Comparison of ENCODE assay signal across 27 cellular contexts in the genomic region with DNA sequence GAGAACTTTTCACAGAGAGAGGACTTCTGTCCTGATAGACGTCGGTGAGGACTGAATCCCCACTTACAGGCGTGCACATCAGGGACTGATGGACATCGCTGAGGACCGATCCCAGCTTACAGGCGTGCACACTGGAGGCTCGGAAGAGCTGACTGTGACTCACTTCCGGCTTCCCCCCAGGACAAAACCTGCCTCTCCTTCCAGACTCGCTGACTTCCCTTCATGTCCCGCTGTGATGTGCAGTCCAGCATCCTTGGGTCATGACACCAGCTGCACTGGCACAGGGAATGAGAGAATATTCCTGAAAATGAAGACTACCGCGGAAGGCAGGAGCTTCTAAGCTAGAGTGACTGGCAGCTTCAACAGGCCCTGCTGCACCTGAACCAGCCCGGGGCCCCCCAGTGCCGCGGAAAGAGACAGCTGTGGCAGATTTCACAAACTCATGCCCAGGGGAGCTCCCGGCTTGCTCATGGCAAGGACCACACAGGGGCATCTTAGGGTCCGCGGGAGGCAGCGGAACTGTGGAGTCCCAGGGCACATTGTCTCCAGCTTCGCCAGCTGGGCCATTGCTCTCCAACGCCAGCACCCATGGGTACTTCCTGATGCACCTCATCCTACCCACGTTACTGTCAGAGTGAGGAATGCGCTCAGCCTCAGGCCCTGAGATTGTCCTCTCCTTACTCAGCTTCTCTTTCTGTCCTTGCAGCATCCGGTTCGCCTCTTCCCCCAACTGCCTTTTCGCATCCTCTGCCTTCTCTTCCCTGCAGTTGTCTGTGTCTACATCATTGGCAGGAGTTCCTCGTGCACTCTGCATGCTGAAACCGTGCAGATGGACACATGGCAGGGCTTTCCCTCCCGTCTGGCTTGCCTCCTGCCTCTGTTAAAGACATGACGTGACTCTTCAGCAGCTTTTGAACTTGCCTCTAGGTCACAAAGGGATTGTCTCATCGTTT. TPM values are rescaled to one million over a fixed set of nuclear protein-coding genes. Genes with fewer than 3 reads are reported as not detected.
DNase-seq lines count a peak whose midpoint lies in the region; ATAC-seq and TF ChIP-seq lines count a peak whose summit lies in the region.
"Had no signal": no experiment of that assay in that cellular context is flagged by ENCODE, and none has a peak within 500 bp of the region (broad histone marks: within the 10 kb centered on the region; RNA-seq: fewer than 3 reads in every experiment).

No MANE protein-coding gene starts in this region.

- H3K27me3 ChIP-seq in BLaER1 treated with 17β-estradiol and CSF1 and Interleukin-3, amounts not matched to agents 10 nM and 100 nM: no peaks in the 10 kb centered on the region
- H3K27me3 ChIP-seq in IMR-90 (ENCODE audit: control insufficient read depth, insufficient read depth, low read length) (peaks cover 15% of the 10 kb centered on the region), neural progenitor cell (peaks cover 12% of the 10 kb centered on the region)
- H3K27me3 ChIP-seq: ascending aorta, BE2C, upper lobe of right lung had no signal

- no peak overlapping the region for H2AK5ac ChIP-seq in IMR-90 (ENCODE audit: low read depth, low read length)

- no peaks in the 10 kb centered on the region for H3F3A ChIP-seq in neural progenitor cell (ENCODE audit: low read depth)

- H3K14ac ChIP-seq in IMR-90 (replicated peaks; ENCODE audit: low read depth, low read length): no peak overlapping the region

- no peak for TF ChIP-seq POLR2A in IMR-90 (IDR thresholded peaks at IDR 0.05; ENCODE audit: low read depth, low read length)

- no peak overlapping the region for H4K8ac ChIP-seq in IMR-90 (ENCODE audit: low read depth in 2 of 2, low read length in 2 of 2)

- peaks cover 13% of the 10 kb centered on the region for H3K27me3 Mint-ChIP-seq in neural progenitor cell (ENCODE audit: insufficient read depth, low read depth)
- peaks cover 18 to 19% of the 10 kb centered on the region in 2 donors for H3K27me3 Mint-ChIP-seq in natural killer cell treated with Interleukin-12 subunit alpha and Interleukin-12 subunit beta and Interleukin-15 and Interleukin-18, amount 100 ng/mL, for 72 hours
- peaks cover 27 to 41% of the 10 kb centered on the region in 2 donors for H3K27me3 Mint-ChIP-seq in stimulated activated naive B cell treated with anti-CD40 and anti-IgM and Interleukin-4, amounts not matched to agents 10 μg/mL and 1 μg/mL and 100 μg/mL, for 72 hours

- peaks cover 0 to 8% (median 6%) of the 10 kb centered on the region in 10 experiments; a peak in 9 of 20 replicates for H3K4me1 ChIP-seq in BLaER1 treated with 17β-estradiol and CSF1 and Interleukin-3, amounts not matched to agents 10 nM and 100 nM
- no peaks in the 10 kb centered on the region for H3K4me1 ChIP-seq in IMR-90 (ENCODE audit: control insufficient read depth, insufficient read depth, low read length)
- no peaks in the 10 kb centered on the region for H3K4me1 ChIP-seq in neural progenitor cell
- H3K4me1 ChIP-seq: ascending aorta, BE2C, Caco-2, psoas muscle, upper lobe of right lung had no signal

- H3K4me2 ChIP-seq in BLaER1 treated with 17β-estradiol and CSF1 and Interleukin-3, amounts not matched to agents 10 nM and 100 nM: peak overlapping the region in 6 of 11 experiments; percentile 9 to 41 (median 18); a peak in 6 of 22 replicates
- no peak overlapping the region for H3K4me2 ChIP-seq in IMR-90 (ENCODE audit: low read depth, low read length)
- H3K4me2 ChIP-seq in neural progenitor cell: no peak overlapping the region

- H3K4me1 Mint-ChIP-seq in neural progenitor cell: no peaks in the 10 kb centered on the region
- peaks cover 0 to 2% of the 10 kb centered on the region in 2 donors for H3K4me1 Mint-ChIP-seq in natural killer cell treated with Interleukin-12 subunit alpha and Interleukin-12 subunit beta and Interleukin-15 and Interleukin-18, amount 100 ng/mL, for 72 hours (ENCODE audit: low read depth in 2 of 2)
- no peaks in the 10 kb centered on the region for H3K4me1 Mint-ChIP-seq in stimulated activated naive B cell treated with anti-CD40 and anti-IgM and Interleukin-4, amounts not matched to agents 10 μg/mL and 1 μg/mL and 100 μg/mL, for 72 hours
- H3K4me1 Mint-ChIP-seq: activated B cell treated with CpG ODN at 0.5 μM for 24 hours; endodermal cell; IgD-negative memory B cell; naive thymus-derived CD8-positive, alpha-beta T cell had no signal

- H3K9me1 ChIP-seq in IMR-90 (ENCODE audit: insufficient read depth, low read length): no peaks in the 10 kb centered on the region

- no peak overlapping the region for H3K56ac ChIP-seq in IMR-90 (ENCODE audit: extremely low read depth, insufficient read depth, low read length)

- DNase-seq in IMR-90 (no peak), cerebellar cortex (ENCODE audit: low spot score) (peak; percentile 33), neural progenitor cell (ENCODE audit: low spot score) (no peak)
- DNase-seq in natural killer cell treated with Interleukin-12 subunit alpha and Interleukin-12 subunit beta and Interleukin-15 and Interleukin-18, amount 100 ng/mL, for 72 hours (ENCODE audit: low spot score): no peak
- no peak for DNase-seq in stimulated activated naive CD8-positive, alpha-beta T cell treated with anti-CD3 and anti-CD28 coated beads, Interleukin-15, Interleukin-2, amounts not matched to agents 100 U/mL and 50 U/mL, for 24 hours
- DNase-seq in stimulated activated naive B cell treated with anti-CD40 and anti-IgM and Interleukin-4, amounts not matched to agents 10 μg/mL and 1 μg/mL and 100 μg/mL, for 72 hours: no peak
- no peak for DNase-seq in stimulated activated CD4-positive, alpha-beta T cell treated with anti-CD3 and anti-CD28 coated beads, Interleukin-2, amount 100 ng/mL, for 48 hours
- DNase-seq: activated B cell treated with CpG ODN at 0.5 μM for 24 hours; activated CD4-positive, alpha-beta memory T cell treated with anti-CD3 and anti-CD28 coated beads for 36 hours; activated T-cell treated with anti-CD3 and anti-CD28 coated beads, Interleukin-2, amount 50 U/mL, for 4 hours; BE2C; endodermal cell; HFFc6; left cardiac atrium; mesendoderm; naive thymus-derived CD8-positive, alpha-beta T cell; NCI-H187 treated with DMSO at 0.1 percent for 48 hours; psoas muscle; stimulated activated CD4-positive, alpha-beta T cell treated with anti-CD3 and anti-CD28 coated beads, Interleukin-4, amount 100 ng/mL, for 24 hours; T-helper 9 cell; upper lobe of right lung had no signal

- H3K18ac ChIP-seq in IMR-90 (ENCODE audit: low read depth, low read length): no peak overlapping the region

- TF ChIP-seq CTCF in IMR-90 (conservative IDR thresholded peaks at IDR 0.05; ENCODE audit: low read depth, low read length) (no peak), neural progenitor cell (IDR thresholded peaks at IDR 0.05) (no peak)

- BruUV-seq in IMR-90 (replicated peaks; lab: Mats Ljungman, UMichigan): no TSS peak

- H3K36me3 Mint-ChIP-seq in neural progenitor cell: no peaks in the 10 kb centered on the region
- H3K36me3 Mint-ChIP-seq in natural killer cell treated with Interleukin-12 subunit alpha and Interleukin-12 subunit beta and Interleukin-15 and Interleukin-18, amount 100 ng/mL, for 72 hours: no peaks in the 10 kb centered on the region
- no peaks in the 10 kb centered on the region for H3K36me3 Mint-ChIP-seq in stimulated activated naive B cell treated with anti-CD40 and anti-IgM and Interleukin-4, amounts not matched to agents 10 μg/mL and 1 μg/mL and 100 μg/mL, for 72 hours
- H3K36me3 Mint-ChIP-seq: activated CD4-positive, alpha-beta memory T cell treated with anti-CD3 and anti-CD28 coated beads for 36 hours; activated naive CD4-positive, alpha-beta T cell treated with anti-CD3 and anti-CD28 coated beads, Interleukin-2, amount 50 U/mL, for 72 hours; IgD-negative memory B cell had no signal

- no peak overlapping the region for H4K91ac ChIP-seq in IMR-90 (ENCODE audit: insufficient read depth, low read depth, low read length)

- no peak overlapping the region for H2BK120ac ChIP-seq in IMR-90 (ENCODE audit: low read depth, low read length)

- no peak for ATAC-seq in IMR-90 (ENCODE audit: low read depth)
- no peak for ATAC-seq in natural killer cell treated with Interleukin-12 subunit alpha and Interleukin-12 subunit beta and Interleukin-15 and Interleukin-18, amount 100 ng/mL, for 72 hours
- no peak for ATAC-seq in stimulated activated naive CD8-positive, alpha-beta T cell treated with anti-CD3 and anti-CD28 coated beads, Interleukin-15, Interleukin-2, amounts not matched to agents 100 U/mL and 50 U/mL, for 24 hours
- no peak for ATAC-seq in stimulated activated naive B cell treated with anti-CD40 and anti-IgM and Interleukin-4, amounts not matched to agents 10 μg/mL and 1 μg/mL and 100 μg/mL, for 72 hours (replicated peaks)
- ATAC-seq: activated naive CD4-positive, alpha-beta T cell treated with anti-CD3 and anti-CD28 coated beads, Interleukin-2, amount 50 U/mL, for 72 hours; activated T-cell treated with anti-CD3 and anti-CD28 coated beads, Interleukin-2, amount 50 U/mL, for 4 hours; left cardiac atrium; naive thymus-derived CD8-positive, alpha-beta T cell; psoas muscle; upper lobe of right lung had no signal

- intact Hi-C loops in IMR-90 (cut with micrococcal nuclease): no loop called here

- peaks cover 0 to 8% (median 3%) of the 10 kb centered on the region in 11 experiments; a peak in 3 of 22 replicates for H3K9me3 ChIP-seq in BLaER1 treated with 17β-estradiol and CSF1 and Interleukin-3, amounts not matched to agents 10 nM and 100 nM (replicated peaks in 1 of 11)
- 0 out of 2 replicates have a peak, but pooled peaks cover 1% of the 10 kb centered on the region for H3K9me3 ChIP-seq in IMR-90 (ENCODE audit: control insufficient read depth, insufficient read depth, low read length)
- no peaks in the 10 kb centered on the region for H3K9me3 ChIP-seq in neural progenitor cell (ENCODE audit: low read depth)
- H3K9me3 ChIP-seq: ascending aorta, BE2C, psoas muscle, upper lobe of right lung had no signal

- in situ Hi-C loops in IMR-90 (cut with MboI; ENCODE audit: low sequenced_read_pairs): no loop called here

- no peaks in the 10 kb centered on the region for H3K79me2 ChIP-seq in neural progenitor cell (ENCODE audit: low read depth)

- H3K4me3 ChIP-seq in BLaER1 treated with 17β-estradiol and CSF1 and Interleukin-3, amounts not matched to agents 10 nM and 100 nM: no peak overlapping the region
- H3K4me3 ChIP-seq in IMR-90 (ENCODE audit: insufficient read depth, low read depth, low read length) (no peak overlapping the region), neural progenitor cell (no peak overlapping the region)
- H3K4me3 ChIP-seq: ascending aorta, psoas muscle, skin epidermis, upper lobe of right lung had no signal

- no peak overlapping the region for H2AK9ac ChIP-seq in IMR-90 (replicated peaks; ENCODE audit: low read depth, low read length, poor library complexity)

- H2BK20ac ChIP-seq in IMR-90 (ENCODE audit: low read depth, low read length): no peak overlapping the region

- H3K23ac ChIP-seq in IMR-90 (ENCODE audit: low read depth, low read length): no peak overlapping the region

- no peaks in the 10 kb centered on the region for H3K36me3 ChIP-seq in BLaER1 treated with 17β-estradiol and CSF1 and Interleukin-3, amounts not matched to agents 10 nM and 100 nM
- H3K36me3 ChIP-seq in IMR-90 (ENCODE audit: control insufficient read depth, insufficient read depth, low read length): no peaks in the 10 kb centered on the region
- H3K36me3 ChIP-seq in neural progenitor cell: no peaks in the 10 kb centered on the region
- H3K36me3 ChIP-seq: ascending aorta, BE2C, upper lobe of right lung had no signal

- H3K4ac ChIP-seq in IMR-90 (ENCODE audit: low read depth, low read length): no peak overlapping the region

- H4K5ac ChIP-seq in IMR-90 (ENCODE audit: low read depth, low read length): no peak overlapping the region

- no peak for TF ChIP-seq RAD21 in IMR-90 (IDR thresholded peaks at IDR 0.05; ENCODE audit: low read length)

- no peak overlapping the region for H2BK5ac ChIP-seq in IMR-90 (ENCODE audit: low read depth, low read length, poor library complexity, severe bottlenecking)

- CTCF ChIA-PET in IMR-90 (lab: Yijun Ruan, JAX): no interaction called here

- no peaks in the 10 kb centered on the region for H4K20me1 ChIP-seq in BLaER1 treated with 17β-estradiol and CSF1 and Interleukin-3, amounts not matched to agents 10 nM and 100 nM
- H4K20me1 ChIP-seq in IMR-90 (ENCODE audit: insufficient read depth, low read length): no peaks in the 10 kb centered on the region
- no peaks in the 10 kb centered on the region for H4K20me1 ChIP-seq in neural progenitor cell (ENCODE audit: low read depth)

- no peaks in the 10 kb centered on the region for H3K79me1 ChIP-seq in IMR-90 (ENCODE audit: low read depth in 1 of 2, low read length in 2 of 2)

- POLR2A ChIA-PET in IMR-90 (lab: Charles Lee; ENCODE audit: unreplicated experiment): no interaction called here

- H2AFZ ChIP-seq in IMR-90 (replicated peaks; ENCODE audit: low read length, poor library complexity) (peak overlapping the region; percentile 63), neural progenitor cell (replicated peaks) (no peak overlapping the region)

- 80% methylated on average over 20 of the region's 31 CpGs; no CpG with 5 or more reads in 1 of the 2 experiments for WGBS in IMR-90 (ENCODE audit: extremely low coverage in 2 of 2, insufficient read length in 1 of 2), 2 experiments

- no peak overlapping the region for H3K4me3 Mint-ChIP-seq in neural progenitor cell
- H3K4me3 Mint-ChIP-seq in natural killer cell treated with Interleukin-12 subunit alpha and Interleukin-12 subunit beta and Interleukin-15 and Interleukin-18, amount 100 ng/mL, for 72 hours: no peak overlapping the region
- H3K4me3 Mint-ChIP-seq in stimulated activated naive B cell treated with anti-CD40 and anti-IgM and Interleukin-4, amounts not matched to agents 10 μg/mL and 1 μg/mL and 100 μg/mL, for 72 hours: no peak overlapping the region
- H3K4me3 Mint-ChIP-seq: activated B cell treated with CpG ODN at 0.5 μM for 24 hours; activated CD4-positive, alpha-beta memory T cell treated with anti-CD3 and anti-CD28 coated beads for 36 hours; activated T-cell treated with anti-CD3 and anti-CD28 coated beads, Interleukin-2, amount 50 U/mL, for 4 hours; endodermal cell; HFFc6; IgD-negative memory B cell; naive thymus-derived CD8-positive, alpha-beta T cell had no signal

- H3K27ac Mint-ChIP-seq in neural progenitor cell: peak overlapping the region; percentile 66
- H3K27ac Mint-ChIP-seq in natural killer cell treated with Interleukin-12 subunit alpha and Interleukin-12 subunit beta and Interleukin-15 and Interleukin-18, amount 100 ng/mL, for 72 hours: no peak overlapping the region
- no peak overlapping the region for H3K27ac Mint-ChIP-seq in stimulated activated naive B cell treated with anti-CD40 and anti-IgM and Interleukin-4, amounts not matched to agents 10 μg/mL and 1 μg/mL and 100 μg/mL, for 72 hours
- H3K27ac Mint-ChIP-seq: activated B cell treated with CpG ODN at 0.5 μM for 24 hours; activated CD4-positive, alpha-beta memory T cell treated with anti-CD3 and anti-CD28 coated beads for 36 hours; activated naive CD4-positive, alpha-beta T cell treated with anti-CD3 and anti-CD28 coated beads, Interleukin-2, amount 50 U/mL, for 72 hours; endodermal cell; HFFc6 had no signal

- H3K27ac ChIP-seq in BLaER1 treated with 17β-estradiol and CSF1 and Interleukin-3, amounts not matched to agents 10 nM and 100 nM: no peak overlapping the region
- no peak overlapping the region for H3K27ac ChIP-seq in IMR-90 (ENCODE audit: insufficient read depth, low read length)
- H3K27ac ChIP-seq in neural progenitor cell: no peak overlapping the region
- H3K27ac ChIP-seq: ascending aorta, psoas muscle, skin epidermis, upper lobe of right lung had no signal

- H3K9me3 Mint-ChIP-seq in neural progenitor cell: peaks cover 9% of the 10 kb centered on the region
- H3K9me3 Mint-ChIP-seq in natural killer cell treated with Interleukin-12 subunit alpha and Interleukin-12 subunit beta and Interleukin-15 and Interleukin-18, amount 100 ng/mL, for 72 hours: no peaks in the 10 kb centered on the region
- peaks cover 0 to 6% of the 10 kb centered on the region in 2 donors for H3K9me3 Mint-ChIP-seq in stimulated activated naive B cell treated with anti-CD40 and anti-IgM and Interleukin-4, amounts not matched to agents 10 μg/mL and 1 μg/mL and 100 μg/mL, for 72 hours
- H3K9me3 Mint-ChIP-seq: activated B cell treated with CpG ODN at 0.5 μM for 24 hours; activated CD4-positive, alpha-beta memory T cell treated with anti-CD3 and anti-CD28 coated beads for 36 hours; activated naive CD4-positive, alpha-beta T cell treated with anti-CD3 and anti-CD28 coated beads, Interleukin-2, amount 50 U/mL, for 72 hours; activated T-cell treated with anti-CD3 and anti-CD28 coated beads, Interleukin-2, amount 50 U/mL, for 4 hours; IgD-negative memory B cell had no signal

- no peak overlapping the region for H2BK15ac ChIP-seq in IMR-90 (ENCODE audit: low read depth, low read length)

- dilution Hi-C loops in IMR-90 (cut with HindIII; ENCODE audit: low sequenced_read_pairs, unreplicated experiment): no loop called here

- H3K9ac ChIP-seq in BLaER1 treated with 17β-estradiol and CSF1 and Interleukin-3, amounts not matched to agents 10 nM and 100 nM: no peak overlapping the region
- H3K9ac ChIP-seq in IMR-90 (ENCODE audit: low read depth, low read length) (no peak overlapping the region), neural progenitor cell (no peak overlapping the region)

RNA-seq across cellular contexts. Expression of a gene that starts 29.5 kb away (rescaled TPM):
- total RNA-seq in IMR-90 (2012; rRNA removed) (6.1 and 6.4 TPM in 2 replicates), neural progenitor cell (ENCODE audit: low replicate concordance) (13.2 and 32.9 TPM in 2 replicates)
- polyA plus RNA-seq in IMR-90 (2012; rRNA removed): 12.8 and 17.2 TPM in 2 replicates
- 19.9 and 27.7 TPM in 2 replicates for polyA plus RNA-seq in IMR-90 (2012; cell fraction: cytosol; rRNA removed)
- 29.2 and 41.2 TPM in 2 replicates for polyA plus RNA-seq in IMR-90 (2012; cell fraction: nucleus; rRNA removed; ENCODE audit: low replicate concordance)
- total RNA-seq in natural killer cell treated with Interleukin-12 subunit alpha and Interleukin-12 subunit beta and Interleukin-15 and Interleukin-18, amount 100 ng/mL, for 72 hours: 10 to 100 TPM; 11.5 to 23.9 TPM

RNA-seq across cellular contexts. Expression of a gene that starts 31.5 kb away (rescaled TPM):
- not detected in 2 replicates for total RNA-seq in IMR-90 (2012; rRNA removed)
- polyA plus RNA-seq in IMR-90 (2012; rRNA removed): not detected in 2 replicates
- polyA plus RNA-seq in IMR-90 (2012; cell fraction: cytosol; rRNA removed): not detected in 2 replicates
- not detected in 2 replicates for polyA plus RNA-seq in IMR-90 (2012; cell fraction: nucleus; rRNA removed; ENCODE audit: low replicate concordance)
- total RNA-seq in neural progenitor cell (ENCODE audit: low replicate concordance): not detected in 2 replicates
- total RNA-seq in natural killer cell treated with Interleukin-12 subunit alpha and Interleukin-12 subunit beta and Interleukin-15 and Interleukin-18, amount 100 ng/mL, for 72 hours: under 1 TPM; 0.25 to 0.69 TPM
- total RNA-seq: activated B cell treated with CpG ODN at 0.5 μM for 24 hours; activated CD4-positive, alpha-beta memory T cell treated with anti-CD3 and anti-CD28 coated beads for 36 hours; activated naive CD4-positive, alpha-beta T cell treated with anti-CD3 and anti-CD28 coated beads, Interleukin-2, amount 50 U/mL, for 72 hours; Caco-2; HFFc6; naive thymus-derived CD8-positive, alpha-beta T cell had no signal
- polyA plus RNA-seq: IgD-negative memory B cell; naive thymus-derived CD8-positive, alpha-beta T cell had no signal

RNA-seq across cellular contexts. Expression of a gene that starts 41.4 kb away (rescaled TPM):
- 6.9 and 7.9 TPM in 2 replicates for total RNA-seq in IMR-90 (2012; rRNA removed)
- polyA plus RNA-seq in IMR-90 (2012; rRNA removed): 28.3 and 32.9 TPM in 2 replicates
- 24.5 and 25.4 TPM in 2 replicates for polyA plus RNA-seq in IMR-90 (2012; cell fraction: cytosol; rRNA removed)
- polyA plus RNA-seq in IMR-90 (2012; cell fraction: nucleus; rRNA removed; ENCODE audit: low replicate concordance): 49.7 and 75.3 TPM in 2 replicates
- total RNA-seq in neural progenitor cell (ENCODE audit: low replicate concordance): 31.7 and 66.5 TPM in 2 replicates
- 10 to 100 TPM; 34.8 to 43.3 TPM for total RNA-seq in natural killer cell treated with Interleukin-12 subunit alpha and Interleukin-12 subunit beta and Interleukin-15 and Interleukin-18, amount 100 ng/mL, for 72 hours

RNA-seq across cellular contexts. Expression of a gene that starts 41.5 kb away (rescaled TPM):
- total RNA-seq in IMR-90 (2012; rRNA removed) (3,220 TPM in 2 replicates), neural progenitor cell (ENCODE audit: low replicate concordance) (3,449 and 3,613 TPM in 2 replicates)
- polyA plus RNA-seq in IMR-90 (2012; rRNA removed): 4,034 and 4,096 TPM in 2 replicates
- polyA plus RNA-seq in IMR-90 (2012; cell fraction: cytosol; rRNA removed): 2,804 and 4,707 TPM in 2 replicates
- polyA plus RNA-seq in IMR-90 (2012; cell fraction: nucleus; rRNA removed; ENCODE audit: low replicate concordance): 1,074 and 2,046 TPM in 2 replicates
- total RNA-seq in natural killer cell treated with Interleukin-12 subunit alpha and Interleukin-12 subunit beta and Interleukin-15 and Interleukin-18, amount 100 ng/mL, for 72 hours: 1,000 to 10,000 TPM; 1,580 to 1,944 TPM

RNA-seq across cellular contexts. Expression of a gene that starts 49.8 kb away (rescaled TPM):
- total RNA-seq in IMR-90 (2012; rRNA removed) (10.3 and 15.1 TPM in 2 replicates), neural progenitor cell (ENCODE audit: low replicate concordance) (31.0 and 36.7 TPM in 2 replicates)
- 23.4 and 24.5 TPM in 2 replicates for polyA plus RNA-seq in IMR-90 (2012; rRNA removed)
- polyA plus RNA-seq in IMR-90 (2012; cell fraction: cytosol; rRNA removed): 26.2 and 28.8 TPM in 2 replicates
- polyA plus RNA-seq in IMR-90 (2012; cell fraction: nucleus; rRNA removed; ENCODE audit: low replicate concordance): 30.8 and 41.3 TPM in 2 replicates
- 10 to 100 TPM; 26.0 to 28.4 TPM for total RNA-seq in natural killer cell treated with Interleukin-12 subunit alpha and Interleukin-12 subunit beta and Interleukin-15 and Interleukin-18, amount 100 ng/mL, for 72 hours

Comparison
In these comparisons a context has a peak if more than half of its experiments do, and no peak if none do; other contexts are left out.
1. H3K4me2 ChIP-seq: peak in BLaER1 treated with 17β-estradiol and CSF1 and Interleukin-3, amounts not matched to agents 10 nM and 100 nM (6 of 11); none in IMR-90 (single experiment) and neural progenitor cell (single experiment).